ENCODE assay signal across 12 cellular contexts in genomic region chr22:29810156-29810555, GRCh38.
"Had no signal": no experiment of that assay in that cellular context is flagged by ENCODE, and none has a peak within 500 bp of the region (broad histone marks: within the 10 kb centered on the region; RNA-seq: fewer than 3 reads in every experiment).

No MANE protein-coding gene starts in this region.

- H3K4me3 ChIP-seq: dorsolateral prefrontal cortex, sigmoid colon, tibial nerve had no signal

- DNase-seq: activated CD4-positive, alpha-beta memory T cell treated with anti-CD3 and anti-CD28 coated beads for 36 hours; activated T-cell treated with anti-CD3 and anti-CD28 coated beads, Interleukin-2, amount 50 U/mL, for 72 hours; aorta; dorsolateral prefrontal cortex; left cardiac atrium; mammary epithelial cell; sigmoid colon; stimulated activated CD4-positive, alpha-beta T cell treated with anti-CD3 and anti-CD28 coated beads, Interleukin-2, amount 100 ng/mL, for 48 hours; T-helper 9 cell had no signal

- H3K4me1 ChIP-seq: sigmoid colon, tibial nerve had no signal

- FAIRE-seq: bronchial epithelial cell had no signal

- H3K27me3 ChIP-seq: dorsolateral prefrontal cortex, sigmoid colon, tibial nerve had no signal

- H3K9me3 ChIP-seq: sigmoid colon, tibial nerve had no signal

- H3K27ac ChIP-seq: sigmoid colon, tibial nerve had no signal

- ATAC-seq: activated T-cell treated with anti-CD3 and anti-CD28 coated beads, Interleukin-2, amount 50 U/mL, for 72 hours; esophagus mucosa; left cardiac atrium had no signal
